Comparison of ENCODE assay signal across 10 cellular contexts in the genomic region with DNA sequence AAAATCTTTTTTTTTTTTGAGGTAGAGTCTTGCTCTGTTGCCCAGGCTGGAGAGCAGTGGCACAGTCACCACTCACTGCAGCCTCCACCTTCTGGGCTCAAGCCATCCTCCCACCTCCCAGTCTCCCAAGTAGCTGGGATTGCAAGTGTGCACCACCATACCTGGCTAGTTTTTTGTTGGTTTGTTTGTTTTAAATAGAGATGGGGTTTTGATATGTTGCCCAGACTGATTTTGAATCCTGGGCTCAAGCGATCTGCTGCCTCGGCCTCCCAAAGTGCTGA. TPM values are rescaled to one million over a fixed set of nuclear protein-coding genes. Genes with fewer than 3 reads are reported as not detected.
DNase-seq lines count a peak whose midpoint lies in the region; ATAC-seq and TF ChIP-seq lines count a peak whose summit lies in the region.
"Had no signal": no experiment of that assay in that cellular context is flagged by ENCODE, and none has a peak within 500 bp of the region (broad histone marks: within the 10 kb centered on the region; RNA-seq: fewer than 3 reads in every experiment).

No MANE protein-coding gene starts in this region.

- no peak overlapping the region for H4K91ac ChIP-seq in neuronal stem cell (ENCODE audit: low read depth, low read length, poor library complexity)

- no peak overlapping the region for H4K8ac ChIP-seq in neuronal stem cell (ENCODE audit: low read depth, low read length)

- peaks cover 27 to 59% (median 46%) of the 10 kb centered on the region in 4 donors for H3K4me1 Mint-ChIP-seq in CD4-positive, alpha-beta memory T cell

- H3K36me3 ChIP-seq in CD4-positive, alpha-beta memory T cell (ENCODE audit: insufficient read depth, low read length) = no peaks in the 10 kb centered on the region
- no peaks in the 10 kb centered on the region for H3K36me3 ChIP-seq in Loucy (ENCODE audit: insufficient read depth, low read length)
- peaks cover 0 to 23% of the 10 kb centered on the region in 2 donors for H3K36me3 ChIP-seq in neuronal stem cell (replicated peaks in 1 of 2; ENCODE audit: control insufficient read depth in 2 of 2, insufficient read depth in 2 of 2, low read length in 2 of 2)
- H3K36me3 ChIP-seq: heart left ventricle had no signal

- no peak for ATAC-seq in GM19467 (IDR thresholded peaks at IDR 0.05; ENCODE audit: unreplicated experiment)
- ATAC-seq: heart left ventricle had no signal

- no peaks in the 10 kb centered on the region for H3K9me2 ChIP-seq in Loucy (replicated peaks; ENCODE audit: low read depth, low read length)

- H3K4ac ChIP-seq in neuronal stem cell (ENCODE audit: low read length) = no peak overlapping the region

- H3K4me3 ChIP-seq in CD4-positive, alpha-beta memory T cell (ENCODE audit: low read length in 2 of 2) = peak overlapping the region; percentile 44 to 90
- H3K4me3 ChIP-seq in Loucy (ENCODE audit: low read length, poor library complexity, severe bottlenecking) (peak overlapping the region; percentile 78), dorsolateral prefrontal cortex (peak overlapping the region in 57 of 59 donors; percentile 54 to 95 (median 81)), neuronal stem cell (ENCODE audit: low read length in 2 of 2) (peak overlapping the region in 1 of 2 donors; percentile 100)

- peaks cover 0 to 13% of the 10 kb centered on the region in 2 donors for H3K36me3 Mint-ChIP-seq in CD4-positive, alpha-beta memory T cell

- no peak overlapping the region for H3K23ac ChIP-seq in neuronal stem cell (ENCODE audit: low read depth, low read length, poor library complexity)

- peaks cover 30% of the 10 kb centered on the region for H4K20me1 ChIP-seq in Loucy (ENCODE audit: insufficient read depth, low read length, poor library complexity, severe bottlenecking)

- peak overlapping the region; percentile 88 to 98 (median 94) for H3K4me3 Mint-ChIP-seq in CD4-positive, alpha-beta memory T cell

- CTCF ChIA-PET in CD4-positive, alpha-beta memory T cell (lab: Charles Lee; ENCODE audit: partially characterized antibody) = interaction anchor here (4.1 kb wide), 1 partner anchor 129 kb away, joined by 50 read pairs; no protein-coding TSS in a partner anchor

- H2BK12ac ChIP-seq in neuronal stem cell (ENCODE audit: low read length) = no peak overlapping the region

- POLR2A ChIA-PET in CD4-positive, alpha-beta memory T cell (lab: Charles Lee; ENCODE audit: partially characterized antibody) = interaction anchor here (0.6 to 4.5 kb wide), 5 partner anchors 27 to 133 kb away, joined by 3 to 33 read pairs (median 3); partner anchors contain the start of gene RHOT1

- WGBS in neuronal stem cell (ENCODE audit: extremely low coverage in 2 of 2, insufficient read length in 2 of 2, insufficient replicate concordance in 1 of 2), 2 donors = no CpG with 5 or more reads among the region's 2 CpGs

- no peak overlapping the region for H2BK15ac ChIP-seq in neuronal stem cell (ENCODE audit: low read length)

- intact Hi-C loops in CD4-positive, alpha-beta memory T cell (cut with micrococcal nuclease) = loop anchor here (5.0 kb wide), 1 partner anchor 72 kb away; the partner anchor contains the start of gene SUZ12
- intact Hi-C loops in dorsolateral prefrontal cortex (cut with DNase I) = loop anchor here in 1 of 2 donors (5.0 kb wide), 1 partner anchor 128 kb away; no protein-coding TSS in a partner anchor

- H3K14ac ChIP-seq in neuronal stem cell (ENCODE audit: low read length) = no peak overlapping the region

- H3K9ac ChIP-seq in Loucy (ENCODE audit: low read depth, low read length, poor library complexity, severe bottlenecking) = peak overlapping the region; percentile 77
- H3K9ac ChIP-seq in neuronal stem cell (ENCODE audit: low read depth, low read length, poor library complexity) = no peak overlapping the region

- peaks cover 68% of the 10 kb centered on the region for H3K79me2 ChIP-seq in Loucy (ENCODE audit: insufficient read depth, low read length)

- no peak for DNase-seq in CD4-positive, alpha-beta memory T cell
- DNase-seq in dorsolateral prefrontal cortex (no peak), neuronal stem cell (ENCODE audit: low spot score) (no peak), HUDEP-2 (lab: John Stamatoyannopoulos, UW; ENCODE audit: unreplicated experiment in 76 of 76) (no peak), activated gamma-delta T cell treated with Interleukin-2 at 50 U/mL for 16 hours (no peak), COLO829 (ENCODE audit: low spot score) (no peak)
- DNase-seq: heart left ventricle, NCI-H2171 treated with DMSO at 0.1 percent for 48 hours had no signal

- peak overlapping the region; percentile 73 for H3K4me2 ChIP-seq in Loucy (ENCODE audit: low read depth, low read length, poor library complexity, severe bottlenecking)
- H3K4me2 ChIP-seq in neuronal stem cell (ENCODE audit: insufficient read depth, low read length, poor library complexity, severe bottlenecking) = peak overlapping the region; percentile 11

- no peak overlapping the region for H2AK5ac ChIP-seq in neuronal stem cell (ENCODE audit: low read depth, low read length)

- H3K27me3 ChIP-seq in CD4-positive, alpha-beta memory T cell (ENCODE audit: insufficient read depth, low read length) = no peaks in the 10 kb centered on the region
- H3K27me3 ChIP-seq in Loucy (ENCODE audit: insufficient read depth, low read length, poor library complexity, severe bottlenecking) = no peaks in the 10 kb centered on the region
- H3K27me3 ChIP-seq in dorsolateral prefrontal cortex = no peaks in the 10 kb centered on the region
- no peaks in the 10 kb centered on the region for H3K27me3 ChIP-seq in neuronal stem cell (ENCODE audit: control insufficient read depth in 3 of 3, insufficient read depth in 3 of 3, low read depth in 1 of 3, low read length in 3 of 3)
- H3K27me3 ChIP-seq: heart left ventricle had no signal

- no peaks in the 10 kb centered on the region for H3K9me3 ChIP-seq in CD4-positive, alpha-beta memory T cell (ENCODE audit: control insufficient read depth in 1 of 2, low read length in 2 of 2)
- no peaks in the 10 kb centered on the region for H3K9me3 ChIP-seq in Loucy (ENCODE audit: insufficient read depth, low read depth, low read length)
- H3K9me3 ChIP-seq in neuronal stem cell (replicated peaks in 1 of 2; ENCODE audit: control insufficient read depth in 2 of 2, insufficient read depth in 1 of 2, low read depth in 1 of 2, low read length in 2 of 2) = peaks cover 0 to 9% of the 10 kb centered on the region in 2 donors
- H3K9me3 ChIP-seq: heart left ventricle had no signal

- no peak overlapping the region for H2BK120ac ChIP-seq in neuronal stem cell (ENCODE audit: low read depth, low read length)

- H3K4me1 ChIP-seq in CD4-positive, alpha-beta memory T cell (ENCODE audit: insufficient read depth, low read length) = peaks cover 59% of the 10 kb centered on the region
- H3K4me1 ChIP-seq in Loucy (ENCODE audit: insufficient read depth, low read length, poor library complexity, severe bottlenecking) (peaks cover 31% of the 10 kb centered on the region), neuronal stem cell (ENCODE audit: control insufficient read depth in 2 of 2, insufficient read depth in 1 of 2, low read depth in 1 of 2, low read length in 2 of 2) (peaks cover 0 to 2% of the 10 kb centered on the region in 2 donors)

- H2BK5ac ChIP-seq in neuronal stem cell (ENCODE audit: low read length) = no peak overlapping the region

- H3K9me3 Mint-ChIP-seq in CD4-positive, alpha-beta memory T cell = no peaks in the 10 kb centered on the region

- peak overlapping the region; percentile 74 for H3K27ac ChIP-seq in CD4-positive, alpha-beta memory T cell (ENCODE audit: low read depth, low read length)
- peak overlapping the region in 4 of 59 donors; percentile 3 to 93 (median 91) for H3K27ac ChIP-seq in dorsolateral prefrontal cortex
- H3K27ac ChIP-seq in neuronal stem cell (replicated peaks; ENCODE audit: low read length) = no peak overlapping the region

- H2AFZ ChIP-seq in Loucy (ENCODE audit: low read length) = no peak overlapping the region
- H2AFZ ChIP-seq in neuronal stem cell (ENCODE audit: low read length) = no peak overlapping the region

- H3K27me3 Mint-ChIP-seq in CD4-positive, alpha-beta memory T cell = no peaks in the 10 kb centered on the region

- no peaks in the 10 kb centered on the region for H3F3A ChIP-seq in Loucy (ENCODE audit: low read depth)

- no peak for TF ChIP-seq CTCF in Loucy (conservative IDR thresholded peaks at IDR 0.05; ENCODE audit: low read length)
- no peak for TF ChIP-seq CTCF in dorsolateral prefrontal cortex (IDR thresholded peaks at IDR 0.05 in 54 of 56, conservative IDR thresholded peaks at IDR 0.05 in 2 of 56; ENCODE audit: low read depth in 1 of 56, partially characterized antibody in 56 of 56)

- H3K27ac Mint-ChIP-seq in CD4-positive, alpha-beta memory T cell = peak overlapping the region; percentile 90 to 97 (median 93)

- no peak overlapping the region for H3K18ac ChIP-seq in neuronal stem cell (ENCODE audit: low read length)

- H3K79me1 ChIP-seq in neuronal stem cell (ENCODE audit: low read depth, low read length) = peaks cover 4% of the 10 kb centered on the region

RNA-seq across cellular contexts. Expression of gene LRRC37B, which starts 2.0 kb away (rescaled TPM):
- 10 to 100 TPM; 58.0 to 68.5 TPM for total RNA-seq in CD4-positive, alpha-beta memory T cell
- 10 to 100 TPM in 1 of 2 donors, 1 to 10 TPM in 1; 6.4 to 14.0 TPM for polyA plus RNA-seq in CD4-positive, alpha-beta memory T cell
- total RNA-seq in dorsolateral prefrontal cortex = 10 to 100 TPM; 35.2 to 99.1 (median 63.5) TPM
- 29.0 TPM for polyA plus RNA-seq in neuronal stem cell (2013, experiment 1 of 2)
- polyA plus RNA-seq in neuronal stem cell (2013, experiment 2 of 2) = 26.9 TPM
